Comparison of ENCODE assay signal across 9 cellular contexts in the genomic region with DNA sequence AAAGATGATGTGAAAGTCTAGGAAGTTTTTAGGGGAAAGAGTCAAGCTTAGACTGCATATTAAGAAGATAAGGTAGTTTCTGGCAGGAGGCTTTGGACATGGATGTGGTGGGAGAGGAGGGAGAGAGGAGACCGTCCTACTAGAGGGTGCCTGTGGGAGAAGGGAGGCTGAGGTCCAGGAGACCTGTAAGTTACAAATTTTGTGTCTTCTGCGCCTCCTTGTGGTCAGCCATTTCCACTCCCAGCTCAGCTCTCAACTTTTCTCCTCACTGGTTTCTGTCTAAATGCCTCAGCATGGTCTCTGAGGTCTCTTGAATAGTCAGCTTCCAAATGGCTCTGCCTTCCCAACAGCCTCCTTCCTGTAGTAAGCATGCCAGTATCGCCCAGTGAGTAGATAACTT.
DNase-seq lines count a peak whose midpoint lies in the region; ATAC-seq and TF ChIP-seq lines count a peak whose summit lies in the region.
"Had no signal": no experiment of that assay in that cellular context is flagged by ENCODE, and none has a peak within 500 bp of the region (broad histone marks: within the 10 kb centered on the region; RNA-seq: fewer than 3 reads in every experiment).

No MANE protein-coding gene starts in this region.

- H3K4me2 ChIP-seq in OCI-LY7 (ENCODE audit: low read length), result no peak overlapping the region
- H3K4me2 ChIP-seq in mesenchymal stem cell (ENCODE audit: low read length, poor library complexity, severe bottlenecking), result no peak overlapping the region

- intact Hi-C loops in OCI-LY7 (cut with micrococcal nuclease; ENCODE audit: unreplicated experiment), result loop anchor here (2.0 to 10.0 kb wide), 2 partner anchors 291 to 517 kb away; no protein-coding TSS in a partner anchor

- H3K4me1 ChIP-seq in OCI-LY7 (ENCODE audit: insufficient read depth, low read length, poor library complexity, severe bottlenecking), result no peaks in the 10 kb centered on the region
- no peaks in the 10 kb centered on the region for H3K4me1 ChIP-seq in mesenchymal stem cell (ENCODE audit: control insufficient read depth, insufficient read depth, low read depth, low read length)

- no peak overlapping the region for H3K18ac ChIP-seq in mesenchymal stem cell (ENCODE audit: low read depth in 1 of 2, low read length in 2 of 2)

- peak; percentile 44 for TF ChIP-seq CTCF in GM13976 (IDR thresholded peaks at IDR 0.05; ENCODE audit: borderline replicate concordance, control extremely low read depth, extremely low read depth, insufficient read depth, missing control alignments)
- TF ChIP-seq CTCF in OCI-LY7 (conservative IDR thresholded peaks at IDR 0.05; ENCODE audit: low read length), result peak; percentile 77
- peak; percentile 85 for TF ChIP-seq CTCF in choroid plexus epithelial cell (conservative IDR thresholded peaks at IDR 0.05; ENCODE audit: low read depth, low read length)

- H3K27ac ChIP-seq in OCI-LY7 (ENCODE audit: low read depth, low read length, poor library complexity, severe bottlenecking) (no peak overlapping the region), mesenchymal stem cell (ENCODE audit: low read length, poor library complexity, severe bottlenecking) (no peak overlapping the region)
- H3K27ac ChIP-seq: epithelial cell of prostate had no signal

- H2BK120ac ChIP-seq in mesenchymal stem cell (ENCODE audit: low read depth, low read length), result no peak overlapping the region

- CTCF ChIA-PET in OCI-LY7 (lab: Charles Lee; ENCODE audit: unreplicated experiment), result no interaction called here

- no TSS peak for BruUV-seq in OCI-LY7 (replicated peaks; lab: Mats Ljungman, UMichigan)

- WGBS in mesenchymal stem cell, result 14% methylated on average over 3 of the region's 3 CpGs

- no peak overlapping the region for H3K14ac ChIP-seq in mesenchymal stem cell (ENCODE audit: low read length in 2 of 2)

- in situ Hi-C loops in GM13976 (cut with MboI; ENCODE audit: low sequenced_read_pairs, unreplicated experiment), result no loop called here

- no peak overlapping the region for H3K4me3 ChIP-seq in OCI-LY7 (ENCODE audit: low read depth, low read length, poor library complexity, severe bottlenecking)
- H3K4me3 ChIP-seq in choroid plexus epithelial cell (ENCODE audit: low read depth, low read length), result no peak overlapping the region
- H3K4me3 ChIP-seq in mesenchymal stem cell (ENCODE audit: insufficient read depth in 1 of 2, low read depth in 1 of 2, low read length in 2 of 2), result no peak overlapping the region

- no peak overlapping the region for H4K91ac ChIP-seq in mesenchymal stem cell (ENCODE audit: low read length)

- no peak overlapping the region for H3K23ac ChIP-seq in mesenchymal stem cell (ENCODE audit: low read length in 2 of 2)

- no peak overlapping the region for H2AK5ac ChIP-seq in mesenchymal stem cell (ENCODE audit: low read length, severe bottlenecking)

- POLR2A ChIA-PET in OCI-LY7 (lab: Charles Lee), result no interaction called here

- no peak overlapping the region for H3K4ac ChIP-seq in mesenchymal stem cell (ENCODE audit: low read depth in 1 of 2, low read length in 2 of 2)

- DNase-seq in Ammon's horn (ENCODE audit: low spot score), result peak; percentile 11
- peak; percentile 17 for DNase-seq in GM13976 (ENCODE audit: low spot score)
- peak; percentile 36 for DNase-seq in OCI-LY7 (ENCODE audit: low spot score)
- peak; percentile 74 for DNase-seq in choroid plexus epithelial cell (ENCODE audit: low read depth)
- peak; percentile 59 for DNase-seq in mesenchymal stem cell
- DNase-seq in NCI-H1436 treated with DMSO at 0.1 percent for 48 hours (lab: John Stamatoyannopoulos, UW), result no peak

- no peak overlapping the region for H4K8ac ChIP-seq in mesenchymal stem cell (ENCODE audit: low read length)

- H3K79me2 ChIP-seq in OCI-LY7 (ENCODE audit: insufficient read depth, low read depth, low read length), result no peaks in the 10 kb centered on the region

- H3K9ac ChIP-seq in mesenchymal stem cell (ENCODE audit: low read length), result no peak overlapping the region

- H3K9me3 ChIP-seq in OCI-LY7 (ENCODE audit: low read length) (no peaks in the 10 kb centered on the region), mesenchymal stem cell (ENCODE audit: control insufficient read depth, low read length) (no peaks in the 10 kb centered on the region)

- no peaks in the 10 kb centered on the region for H3K9me2 ChIP-seq in OCI-LY7 (ENCODE audit: insufficient read depth, low read length)

- H4K20me1 ChIP-seq in OCI-LY7 (ENCODE audit: insufficient read depth, low read length), result no peaks in the 10 kb centered on the region

- no peak overlapping the region for H2BK15ac ChIP-seq in mesenchymal stem cell (ENCODE audit: low read depth, poor library complexity, severe bottlenecking)

- ATAC-seq in HG03280 (IDR thresholded peaks at IDR 0.05; ENCODE audit: unreplicated experiment), result no peak
- ATAC-seq in GM18873 (IDR thresholded peaks at IDR 0.05; ENCODE audit: low FRiP score, unreplicated experiment), result no peak

- H3K27me3 ChIP-seq in mesenchymal stem cell (ENCODE audit: control insufficient read depth in 1 of 2, insufficient read depth in 1 of 2, low read length in 2 of 2), result peaks cover 29 to 35% of the 10 kb centered on the region in 2 experiments

- no peak overlapping the region for H2BK12ac ChIP-seq in mesenchymal stem cell (ENCODE audit: low read length in 2 of 2)

- H3K36me3 ChIP-seq in OCI-LY7 (ENCODE audit: insufficient read depth, low read length) (no peaks in the 10 kb centered on the region), mesenchymal stem cell (ENCODE audit: control insufficient read depth in 1 of 2, insufficient read depth in 2 of 2, low read depth in 1 of 2, low read length in 2 of 2) (no peaks in the 10 kb centered on the region)

- no peaks in the 10 kb centered on the region for H3K79me1 ChIP-seq in mesenchymal stem cell (replicated peaks; ENCODE audit: low read length, poor library complexity, severe bottlenecking)

- no peak overlapping the region for H2BK5ac ChIP-seq in mesenchymal stem cell (ENCODE audit: low read depth, low read length, poor library complexity, severe bottlenecking)

- H2AFZ ChIP-seq in OCI-LY7 (ENCODE audit: low read length), result no peak overlapping the region
- no peak overlapping the region for H2AFZ ChIP-seq in mesenchymal stem cell (ENCODE audit: low read depth, low read length)
